ENCODE assay signal across 8 cellular contexts in the genomic region with DNA sequence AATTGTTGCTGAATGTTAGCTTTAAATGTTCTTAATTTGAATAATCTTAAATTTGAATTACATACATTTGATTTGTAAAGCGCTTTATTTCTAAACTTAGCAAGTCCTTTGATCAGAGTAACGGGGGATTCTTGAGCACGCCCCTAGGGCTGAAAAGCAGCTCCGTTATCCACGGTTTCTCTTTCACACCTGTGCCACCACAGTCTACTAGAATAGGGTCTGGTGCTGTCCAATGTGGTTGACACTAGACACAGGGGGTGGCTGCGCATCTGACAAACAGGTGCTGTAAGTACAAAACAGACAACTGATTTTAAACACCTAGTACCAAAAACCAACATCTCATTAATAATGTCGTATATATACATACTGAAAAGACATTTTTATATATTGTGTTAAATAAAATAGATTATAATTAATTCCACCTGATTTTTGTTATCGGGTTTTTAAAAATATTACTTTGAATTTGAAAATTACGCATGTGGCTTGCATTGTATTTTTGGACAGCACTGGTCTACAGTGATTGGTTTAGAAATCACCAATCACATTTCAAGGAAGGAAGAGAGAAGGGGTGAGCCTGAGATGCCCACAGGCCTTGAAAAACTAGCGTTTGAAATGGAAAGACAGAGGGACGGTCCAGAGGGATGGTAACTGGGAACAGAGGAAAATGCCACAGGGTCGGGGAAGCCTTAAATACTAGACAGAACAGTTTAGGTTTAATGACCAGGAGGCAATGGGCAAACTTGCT. TPM values are rescaled to one million over a fixed set of nuclear protein-coding genes. Genes with fewer than 3 reads are reported as not detected.
DNase-seq lines count a peak whose midpoint lies in the region; ATAC-seq, FAIRE-seq and TF ChIP-seq lines count a peak whose summit lies in the region.

No MANE protein-coding gene starts in this region.

- TF ChIP-seq CTCF in keratinocyte (optimal IDR thresholded peaks at IDR 0.05 in 1 of 3, IDR thresholded peaks at IDR 0.05 in 1 of 3, conservative IDR thresholded peaks at IDR 0.05 in 1 of 3; ENCODE audit: extremely low read depth in 1 of 3, insufficient read depth in 2 of 3, low read length in 3 of 3) (no peak), PC-3 (conservative IDR thresholded peaks at IDR 0.05; ENCODE audit: low read depth, low read length) (no peak)

- intact Hi-C loops in PC-3 (cut with micrococcal nuclease), result no loop called here

- in situ Hi-C loops in HAP-1 (cut with MboI; ENCODE audit: low sequenced_read_pairs), result no loop called here

- DNase-seq in keratinocyte (ENCODE audit: low read depth, low spot score) (no peak), OCI-M1 (lab: John Stamatoyannopoulos, UW) (no peak), PC-3 (no peak), NCI-H2107 (lab: John Stamatoyannopoulos, UW) (no peak), HAP-1 (ENCODE audit: low spot score in 2 of 2) (no peak)

- peaks cover 2% of the 10 kb centered on the region for H3K9me1 ChIP-seq in keratinocyte (ENCODE audit: control insufficient read depth, extremely low read depth, insufficient read depth, low read length)

- no peak overlapping the region for H2AFZ ChIP-seq in keratinocyte (ENCODE audit: control insufficient read depth, low read length)
- no peak overlapping the region for H2AFZ ChIP-seq in PC-3 (ENCODE audit: low read length)

- H3K27me3 ChIP-seq in keratinocyte (ENCODE audit: control insufficient read depth, extremely low read depth, insufficient read depth, low read length) (no peaks in the 10 kb centered on the region), PC-3 (ENCODE audit: low read length) (no peaks in the 10 kb centered on the region), HAP-1 (ENCODE audit: low read depth) (no peaks in the 10 kb centered on the region)

- H3K4me3 ChIP-seq in keratinocyte (ENCODE audit: control insufficient read depth in 2 of 3, extremely low read depth in 1 of 3, insufficient read depth in 2 of 3, low read depth in 1 of 3, low read length in 3 of 3), result no peak overlapping the region
- no peak overlapping the region for H3K4me3 ChIP-seq in PC-3 (ENCODE audit: low read length)
- no peak overlapping the region for H3K4me3 ChIP-seq in HAP-1

- BruUV-seq in PC-3 (replicated peaks; lab: Mats Ljungman, UMichigan), result no TSS peak

- dilution Hi-C loops in keratinocyte (cut with MboI; ENCODE audit: extremely low pct_ligation_motif_present, low sequenced_read_pairs), result no loop called here

- POLR2A ChIA-PET in PC-3 (lab: Charles Lee; ENCODE audit: unreplicated experiment), result no interaction called here

- H3K4me2 ChIP-seq in keratinocyte (ENCODE audit: control insufficient read depth, extremely low read depth, insufficient read depth, low read depth, low read length) (peak overlapping the region; percentile 29), PC-3 (ENCODE audit: low read length) (no peak overlapping the region)

- H3K4me1 ChIP-seq in keratinocyte (ENCODE audit: control insufficient read depth, extremely low read depth, insufficient read depth, low read length) (peaks cover 3% of the 10 kb centered on the region), PC-3 (ENCODE audit: insufficient read depth, low read length) (no peaks in the 10 kb centered on the region), HAP-1 (peaks cover 23% of the 10 kb centered on the region)

- H3K79me2 ChIP-seq in keratinocyte (ENCODE audit: control insufficient read depth, insufficient read depth, low read length) (peaks cover 42% of the 10 kb centered on the region), PC-3 (ENCODE audit: low read length) (peaks cover 32% of the 10 kb centered on the region)

- H3K9me2 ChIP-seq in PC-3 (replicated peaks; ENCODE audit: low read length), result no peaks in the 10 kb centered on the region

- FAIRE-seq in keratinocyte (lab: Jason Lieb, UNC), result no peak

- ATAC-seq in GM18868 (IDR thresholded peaks at IDR 0.05; ENCODE audit: unreplicated experiment), result peak; percentile 84
- ATAC-seq in GM21737 (IDR thresholded peaks at IDR 0.05; ENCODE audit: unreplicated experiment), result peak; percentile 85
- ATAC-seq in PC-3, result no peak

- H3K36me3 ChIP-seq in KOPT-K1 (ENCODE audit: insufficient read depth, low read length) (peaks cover 76% of the 10 kb centered on the region), keratinocyte (ENCODE audit: control insufficient read depth in 2 of 2, extremely low read depth in 1 of 2, insufficient read depth in 2 of 2, low read length in 2 of 2) (peaks cover 7 to 17% of the 10 kb centered on the region in 2 experiments), PC-3 (ENCODE audit: low read depth, low read length) (no peaks in the 10 kb centered on the region), HAP-1 (replicated peaks) (peaks cover 66% of the 10 kb centered on the region)

- peak overlapping the region; percentile 63 for H3K27ac ChIP-seq in KOPT-K1 (ENCODE audit: low read depth, low read length, poor library complexity, severe bottlenecking)
- H3K27ac ChIP-seq in keratinocyte (ENCODE audit: control insufficient read depth, insufficient read depth, low read length), result no peak overlapping the region
- H3K27ac ChIP-seq in PC-3 (ENCODE audit: low read length), result no peak overlapping the region

- no peaks in the 10 kb centered on the region for H3F3A ChIP-seq in PC-3 (ENCODE audit: low read length, unreplicated experiment)

- H4K20me1 ChIP-seq in keratinocyte (ENCODE audit: control insufficient read depth, extremely low read depth, insufficient read depth, low read length) (no peaks in the 10 kb centered on the region), PC-3 (ENCODE audit: low read length) (no peaks in the 10 kb centered on the region)

- CTCF ChIA-PET in PC-3 (lab: Charles Lee), result no interaction called here

- H3K9ac ChIP-seq in keratinocyte (ENCODE audit: control insufficient read depth, extremely low read depth, insufficient read depth, low read length) (no peak overlapping the region), PC-3 (ENCODE audit: low read length) (no peak overlapping the region)

- no peaks in the 10 kb centered on the region for H3K9me3 ChIP-seq in KOPT-K1 (ENCODE audit: insufficient read depth, low read length, poor library complexity, severe bottlenecking)
- no peaks in the 10 kb centered on the region for H3K9me3 ChIP-seq in keratinocyte (ENCODE audit: control insufficient read depth, low read depth, low read length)
- H3K9me3 ChIP-seq in PC-3 (ENCODE audit: low read length), result no peaks in the 10 kb centered on the region
- H3K9me3 ChIP-seq in HAP-1, result no peaks in the 10 kb centered on the region

RNA-seq across cellular contexts. Expression of a gene that starts 7.3 kb away (rescaled TPM):
- 41.4 to 65.4 TPM (median 48.2 TPM) in 3 replicates for polyA plus RNA-seq in keratinocyte
- polyA plus RNA-seq in keratinocyte (2011; ENCODE audit: low read depth), result 27.7 TPM
- polyA plus RNA-seq in keratinocyte (2011; cell fraction: cytosol; rRNA removed), result 26.8 and 38.6 TPM in 2 replicates
- 28.6 and 35.6 TPM in 2 replicates for polyA plus RNA-seq in keratinocyte (2011; cell fraction: nucleus; rRNA removed)
- polyA plus RNA-seq in keratinocyte (2012; ENCODE audit: low replicate concordance), result 16.8 and 37.1 TPM in 2 replicates
- 18.8 to 54.0 TPM (median 35.2 TPM) in 3 replicates for polyA minus RNA-seq in keratinocyte
- 16.1 TPM for polyA minus RNA-seq in keratinocyte (2011; cell fraction: cytosol; rRNA and poly(A)+ RNA removed)
- 11.1 and 22.8 TPM in 2 replicates for polyA minus RNA-seq in keratinocyte (2011; cell fraction: nucleus; rRNA and poly(A)+ RNA removed)
- total RNA-seq in PC-3 (2014; rRNA removed), result 40.4 and 42.5 TPM in 2 replicates

RNA-seq across cellular contexts. Expression of a gene that starts 40.9 kb away (rescaled TPM):
- polyA plus RNA-seq in keratinocyte, result 10.9 to 11.5 TPM (median 10.9 TPM) in 3 replicates
- polyA plus RNA-seq in keratinocyte (2011; ENCODE audit: low read depth), result 2.4 TPM
- 13.2 and 20.6 TPM in 2 replicates for polyA plus RNA-seq in keratinocyte (2011; cell fraction: cytosol; rRNA removed)
- 9.0 and 9.8 TPM in 2 replicates for polyA plus RNA-seq in keratinocyte (2011; cell fraction: nucleus; rRNA removed)
- 9.7 and 12.3 TPM in 2 replicates for polyA plus RNA-seq in keratinocyte (2012; ENCODE audit: low replicate concordance)
- polyA minus RNA-seq in keratinocyte, result 2.7 to 5.3 TPM (median 4.4 TPM) in 3 replicates
- polyA minus RNA-seq in keratinocyte (2011; cell fraction: cytosol; rRNA and poly(A)+ RNA removed), result 2.5 TPM
- polyA minus RNA-seq in keratinocyte (2011; cell fraction: nucleus; rRNA and poly(A)+ RNA removed), result 1.3 and 1.8 TPM in 2 replicates
- total RNA-seq in PC-3 (2014; rRNA removed), result 4.4 and 13.2 TPM in 2 replicates
